In the genomic region with DNA sequence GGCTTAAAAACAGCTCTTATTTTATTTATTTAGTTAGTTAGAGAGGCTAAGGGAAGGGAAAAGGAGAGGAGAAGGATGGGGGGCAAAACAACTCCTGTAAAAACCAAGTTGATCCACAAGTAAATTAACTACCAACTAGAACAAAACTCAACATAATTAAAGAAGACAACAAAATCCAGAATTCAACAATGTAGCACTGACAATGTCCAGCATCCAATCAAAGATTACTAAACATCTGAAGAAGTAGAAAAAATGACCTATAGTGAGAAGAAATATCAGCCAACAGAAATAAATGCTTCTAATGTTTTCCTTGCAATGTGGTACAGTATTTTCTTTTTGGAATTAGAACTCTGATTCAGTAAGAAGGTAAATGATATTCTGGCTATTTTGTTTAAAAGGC, we compare ENCODE assay signal across 17 cellular contexts.
"Had no signal": no experiment of that assay in that cellular context is flagged by ENCODE, and none has a peak within 500 bp of the region (broad histone marks: within the 10 kb centered on the region; RNA-seq: fewer than 3 reads in every experiment).

No MANE protein-coding gene starts in this region.

- H3K27ac ChIP-seq: stomach, suprapubic skin, testis, thoracic aorta, thyroid gland, tibial artery, tibial nerve, transverse colon, upper lobe of left lung, upper lobe of right lung, uterus, vagina had no signal

- ATAC-seq: stimulated activated effector memory CD8-positive, alpha-beta T cell treated with anti-CD3 and anti-CD28 coated beads, Interleukin-12 subunit alpha, Interleukin-12 subunit beta, amount 100 ng/mL, for 72 hours; stimulated activated memory B cell treated with anti-CD40 and anti-IgM and Interleukin-4, amounts not matched to agents 10 μg/mL and 1 μg/mL and 100 μg/mL, for 72 hours; stimulated activated naive B cell treated with anti-CD40 and anti-IgM and Interleukin-4, amounts not matched to agents 10 μg/mL and 1 μg/mL and 100 μg/mL, for 72 hours; stimulated activated naive CD8-positive, alpha-beta T cell treated with anti-CD3 and anti-CD28 coated beads, Interleukin-15, amount 100 ng/mL, for 72 hours; stimulated activated naive CD8-positive, alpha-beta T cell treated with anti-CD3 and anti-CD28 coated beads, Interleukin-15, Interleukin-2, amounts not matched to agents 100 U/mL and 50 U/mL, for 24 hours; upper lobe of right lung had no signal

- H3K9me3 ChIP-seq: testis, thyroid gland had no signal

- H3K36me3 ChIP-seq: stomach, suprapubic skin, thoracic aorta, thyroid gland, tibial nerve, transverse colon, upper lobe of left lung, upper lobe of right lung, uterus, vagina had no signal

- H3K4me3 ChIP-seq: stomach, suprapubic skin, testis, thoracic aorta, thyroid gland, tibial artery, tibial nerve, transverse colon, upper lobe of left lung, upper lobe of right lung, uterus, vagina had no signal

- H3K4me1 ChIP-seq: stomach, suprapubic skin, testis, thyroid gland, tibial artery, tibial nerve, transverse colon, upper lobe of left lung, upper lobe of right lung, uterus, vagina had no signal
